In the genomic region with DNA sequence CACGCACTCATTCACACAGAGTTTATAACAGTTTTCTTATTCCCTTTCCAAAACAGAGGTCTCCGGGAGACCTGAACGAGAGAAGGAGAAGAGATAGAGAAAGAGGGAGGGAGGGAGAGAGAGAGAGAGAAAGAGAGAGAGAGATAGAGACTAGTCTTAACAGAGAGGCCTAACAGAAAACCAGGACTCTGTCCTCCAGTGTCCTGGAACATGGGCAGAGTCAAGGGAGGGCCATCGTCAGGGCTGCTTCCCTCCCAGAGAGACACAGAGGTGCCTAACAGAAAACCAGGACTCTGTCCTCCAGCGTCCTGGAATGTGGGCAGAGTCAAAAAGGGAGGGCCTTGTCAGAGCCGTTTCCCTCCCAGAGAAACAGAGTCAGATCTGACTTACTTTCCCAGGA, we compare ENCODE assay signal across 23 cellular contexts.
DNase-seq lines count a peak whose midpoint lies in the region; ATAC-seq and TF ChIP-seq lines count a peak whose summit lies in the region.
"Had no signal": no experiment of that assay in that cellular context is flagged by ENCODE, and none has a peak within 500 bp of the region (broad histone marks: within the 10 kb centered on the region; RNA-seq: fewer than 3 reads in every experiment).

No MANE protein-coding gene starts in this region.

- H3K9ac ChIP-seq in endodermal cell (ENCODE audit: extremely low read depth, low read length, poor library complexity, severe bottlenecking), result no peak overlapping the region
- H3K9ac ChIP-seq: BLaER1, GM23248 had no signal

- H3K4me1 ChIP-seq in GM23338 (ENCODE audit: insufficient read depth), result no peaks in the 10 kb centered on the region
- no peaks in the 10 kb centered on the region for H3K4me1 ChIP-seq in endodermal cell (ENCODE audit: control insufficient read depth, insufficient read depth, low read length)
- H3K4me1 ChIP-seq in CD4-positive, alpha-beta memory T cell (ENCODE audit: insufficient read depth, low read length), result no peaks in the 10 kb centered on the region
- H3K4me1 ChIP-seq: BLaER1 had no signal

- H3K27ac Mint-ChIP-seq in activated naive CD4-positive, alpha-beta T cell treated with anti-CD3 and anti-CD28 coated beads, Interleukin-2, amount 10 ng/mL, durations not matched to agents 7 days and 5 days, result peak overlapping the region; percentile 30
- H3K27ac Mint-ChIP-seq in activated naive CD4-positive, alpha-beta T cell treated with anti-CD3 and anti-CD28 coated beads for 36 hours, result no peak overlapping the region
- H3K27ac Mint-ChIP-seq in GM23338, result no peak overlapping the region
- no peak overlapping the region for H3K27ac Mint-ChIP-seq in WTC11
- no peak overlapping the region for H3K27ac Mint-ChIP-seq in endodermal cell
- H3K27ac Mint-ChIP-seq in activated CD4-positive, alpha-beta memory T cell treated with anti-CD3 and anti-CD28 coated beads for 36 hours, result no peak overlapping the region
- no peak overlapping the region for H3K27ac Mint-ChIP-seq in CD4-positive, alpha-beta memory T cell
- H3K27ac Mint-ChIP-seq: B cell; CD8-positive, alpha-beta memory T cell; H9; HFFc6 had no signal

- H3K36me3 ChIP-seq in GM23338 (ENCODE audit: insufficient read depth), result no peaks in the 10 kb centered on the region
- H3K36me3 ChIP-seq in endodermal cell (ENCODE audit: control insufficient read depth, insufficient read depth, low read length), result no peaks in the 10 kb centered on the region
- H3K36me3 ChIP-seq in CD4-positive, alpha-beta memory T cell (ENCODE audit: insufficient read depth, low read length), result no peaks in the 10 kb centered on the region
- H3K36me3 ChIP-seq: BLaER1 had no signal

- no peak overlapping the region for H2AFZ ChIP-seq in GM23338
- H2AFZ ChIP-seq: GM23248 had no signal

- no peak overlapping the region for H3K4me2 ChIP-seq in GM23338
- H3K4me2 ChIP-seq: BLaER1 had no signal

- TF ChIP-seq CTCF in GM23338 (conservative IDR thresholded peaks at IDR 0.05; ENCODE audit: low read depth in 2 of 2) (no peak), WTC11 (IDR thresholded peaks at IDR 0.05) (no peak), endodermal cell (conservative IDR thresholded peaks at IDR 0.05) (no peak)

- H3K27me3 ChIP-seq in GM23338 (ENCODE audit: insufficient read depth), result no peaks in the 10 kb centered on the region
- H3K27me3 ChIP-seq in endodermal cell (ENCODE audit: control insufficient read depth, insufficient read depth, low read length, poor library complexity, severe bottlenecking), result no peaks in the 10 kb centered on the region
- H3K27me3 ChIP-seq in CD4-positive, alpha-beta memory T cell (ENCODE audit: insufficient read depth, low read length), result no peaks in the 10 kb centered on the region
- H3K27me3 ChIP-seq: BLaER1 had no signal

- no peak overlapping the region for H3K4me3 Mint-ChIP-seq in activated naive CD4-positive, alpha-beta T cell treated with anti-CD3 and anti-CD28 coated beads, Interleukin-2, amount 10 ng/mL, durations not matched to agents 7 days and 5 days
- no peak overlapping the region for H3K4me3 Mint-ChIP-seq in activated naive CD4-positive, alpha-beta T cell treated with anti-CD3 and anti-CD28 coated beads for 36 hours
- H3K4me3 Mint-ChIP-seq in GM23338, result no peak overlapping the region
- H3K4me3 Mint-ChIP-seq in WTC11, result no peak overlapping the region
- H3K4me3 Mint-ChIP-seq in endodermal cell, result no peak overlapping the region
- H3K4me3 Mint-ChIP-seq in activated CD4-positive, alpha-beta memory T cell treated with anti-CD3 and anti-CD28 coated beads for 36 hours, result no peak overlapping the region
- no peak overlapping the region for H3K4me3 Mint-ChIP-seq in CD4-positive, alpha-beta memory T cell
- H3K4me3 Mint-ChIP-seq: B cell; CD4-positive, CD25-positive, alpha-beta regulatory T cell; CD8-positive, alpha-beta memory T cell; H9; HFFc6 had no signal

- CTCF ChIA-PET in activated naive CD4-positive, alpha-beta T cell treated with anti-CD3 and anti-CD28 coated beads, Interleukin-2, amount 10 ng/mL, durations not matched to agents 7 days and 5 days (lab: Charles Lee), result no interaction called here
- CTCF ChIA-PET in activated naive CD4-positive, alpha-beta T cell treated with anti-CD3 and anti-CD28 coated beads for 36 hours (lab: Charles Lee), result no interaction called here
- CTCF ChIA-PET in WTC11 (lab: Charles Lee), result no interaction called here
- CTCF ChIA-PET in activated CD4-positive, alpha-beta memory T cell treated with anti-CD3 and anti-CD28 coated beads for 36 hours (lab: Charles Lee), result no interaction called here
- CTCF ChIA-PET in CD4-positive, alpha-beta memory T cell (lab: Charles Lee; ENCODE audit: partially characterized antibody), result no interaction called here

- DNase-seq in activated naive CD4-positive, alpha-beta T cell treated with anti-CD3 and anti-CD28 coated beads, Interleukin-2, amount 10 ng/mL, durations not matched to agents 7 days and 5 days, result no peak
- DNase-seq in activated naive CD4-positive, alpha-beta T cell treated with anti-CD3 and anti-CD28 coated beads for 36 hours, result no peak
- DNase-seq in GM23338 (ENCODE audit: low spot score) (peak; percentile 14), WTC11 (ENCODE audit: low spot score) (no peak), endodermal cell (no peak), pons (ENCODE audit: low spot score) (no peak)
- DNase-seq in activated CD4-positive, alpha-beta memory T cell treated with anti-CD3 and anti-CD28 coated beads for 36 hours, result no peak
- no peak for DNase-seq in CD4-positive, alpha-beta memory T cell
- DNase-seq: CD4-positive, CD25-positive, alpha-beta regulatory T cell; CD8-positive, alpha-beta memory T cell; DMS 273 treated with DMSO at 0.1 percent for 48 hours; DMS79; EL; GDM1; GM23248; H9; HFFc6 had no signal

- H3K27ac ChIP-seq in GM23338 (ENCODE audit: low read depth) (no peak overlapping the region), endodermal cell (ENCODE audit: low read depth, low read length) (no peak overlapping the region)
- H3K27ac ChIP-seq in CD4-positive, alpha-beta memory T cell (ENCODE audit: low read depth, low read length), result no peak overlapping the region
- H3K27ac ChIP-seq: 22Rv1, BLaER1, C4-2B, GM23248 had no signal

- no peaks in the 10 kb centered on the region for H3F3A ChIP-seq in GM23338 (replicated peaks; ENCODE audit: low read depth)

- H3K36me3 Mint-ChIP-seq in activated naive CD4-positive, alpha-beta T cell treated with anti-CD3 and anti-CD28 coated beads, Interleukin-2, amount 10 ng/mL, durations not matched to agents 7 days and 5 days, result no peaks in the 10 kb centered on the region
- H3K36me3 Mint-ChIP-seq in activated naive CD4-positive, alpha-beta T cell treated with anti-CD3 and anti-CD28 coated beads for 36 hours (ENCODE audit: low read depth), result no peaks in the 10 kb centered on the region
- H3K36me3 Mint-ChIP-seq in GM23338 (ENCODE audit: low read depth) (no peaks in the 10 kb centered on the region), WTC11 (no peaks in the 10 kb centered on the region), endodermal cell (ENCODE audit: low read depth) (no peaks in the 10 kb centered on the region)
- H3K36me3 Mint-ChIP-seq in activated CD4-positive, alpha-beta memory T cell treated with anti-CD3 and anti-CD28 coated beads for 36 hours, result no peaks in the 10 kb centered on the region
- H3K36me3 Mint-ChIP-seq in CD4-positive, alpha-beta memory T cell, result peaks cover 0 to 4% of the 10 kb centered on the region in 2 donors
- H3K36me3 Mint-ChIP-seq: CD4-positive, CD25-positive, alpha-beta regulatory T cell; CD8-positive, alpha-beta memory T cell had no signal

- no peaks in the 10 kb centered on the region for H3K79me2 ChIP-seq in GM23338 (replicated peaks; ENCODE audit: insufficient read depth)

- POLR2A ChIA-PET in WTC11 (lab: Charles Lee), result no interaction called here
- POLR2A ChIA-PET in activated CD4-positive, alpha-beta memory T cell treated with anti-CD3 and anti-CD28 coated beads for 36 hours (lab: Charles Lee), result no interaction called here
- POLR2A ChIA-PET in CD4-positive, alpha-beta memory T cell (lab: Charles Lee; ENCODE audit: partially characterized antibody), result no interaction called here

- ATAC-seq in GM23338 (peak; percentile 39), WTC11 (no peak; the same call in 1 of the 2 replicates)
- ATAC-seq: GM12878, HCT116 had no signal

- intact Hi-C loops in activated naive CD4-positive, alpha-beta T cell treated with anti-CD3 and anti-CD28 coated beads for 36 hours (cut with micrococcal nuclease), result no loop called here
- intact Hi-C loops in activated CD4-positive, alpha-beta memory T cell treated with anti-CD3 and anti-CD28 coated beads for 36 hours (cut with micrococcal nuclease), result no loop called here
- intact Hi-C loops in CD4-positive, alpha-beta memory T cell (cut with micrococcal nuclease), result no loop called here

- H3K9me3 ChIP-seq in endodermal cell (ENCODE audit: control insufficient read depth, low read length), result no peaks in the 10 kb centered on the region
- no peaks in the 10 kb centered on the region for H3K9me3 ChIP-seq in CD4-positive, alpha-beta memory T cell (ENCODE audit: control insufficient read depth in 1 of 2, low read length in 2 of 2)
- H3K9me3 ChIP-seq: BLaER1 had no signal

- H3K9me2 ChIP-seq in GM23338 (ENCODE audit: insufficient read depth), result no peaks in the 10 kb centered on the region

- no peaks in the 10 kb centered on the region for H4K20me1 ChIP-seq in GM23338 (replicated peaks; ENCODE audit: insufficient read depth)
- H4K20me1 ChIP-seq: BLaER1 had no signal

- 40 to 81% methylated on average over 3 to 6 of the region's 6 CpGs for WGBS in endodermal cell (ENCODE audit: insufficient coverage in 1 of 2, insufficient read length in 1 of 2), 2 experiments

- peaks cover 2% of the 10 kb centered on the region for H3K9me3 Mint-ChIP-seq in activated naive CD4-positive, alpha-beta T cell treated with anti-CD3 and anti-CD28 coated beads, Interleukin-2, amount 10 ng/mL, durations not matched to agents 7 days and 5 days
- peaks cover 13% of the 10 kb centered on the region for H3K9me3 Mint-ChIP-seq in activated naive CD4-positive, alpha-beta T cell treated with anti-CD3 and anti-CD28 coated beads for 36 hours
- peaks cover 3% of the 10 kb centered on the region; the same call in 1 of the 3 replicates for H3K9me3 Mint-ChIP-seq in GM23338
- peaks cover 12% of the 10 kb centered on the region; the same call in 1 of the 2 replicates for H3K9me3 Mint-ChIP-seq in WTC11
- peaks cover 20% of the 10 kb centered on the region for H3K9me3 Mint-ChIP-seq in endodermal cell
- H3K9me3 Mint-ChIP-seq in activated CD4-positive, alpha-beta memory T cell treated with anti-CD3 and anti-CD28 coated beads for 36 hours, result no peaks in the 10 kb centered on the region
- H3K9me3 Mint-ChIP-seq in CD4-positive, alpha-beta memory T cell, result peaks cover 2 to 27% (median 16%) of the 10 kb centered on the region in 8 donors
- H3K9me3 Mint-ChIP-seq: HFFc6 had no signal

- H3K4me3 ChIP-seq in GM23338, result no peak overlapping the region
- H3K4me3 ChIP-seq in endodermal cell (ENCODE audit: low read length), result peak overlapping the region; percentile 13
- no peak overlapping the region for H3K4me3 ChIP-seq in CD4-positive, alpha-beta memory T cell (ENCODE audit: low read length in 2 of 2)
- H3K4me3 ChIP-seq: BLaER1, GM12878, GM23248 had no signal

- peaks cover 7% of the 10 kb centered on the region for H3K27me3 Mint-ChIP-seq in activated naive CD4-positive, alpha-beta T cell treated with anti-CD3 and anti-CD28 coated beads, Interleukin-2, amount 10 ng/mL, durations not matched to agents 7 days and 5 days
- H3K27me3 Mint-ChIP-seq in activated naive CD4-positive, alpha-beta T cell treated with anti-CD3 and anti-CD28 coated beads for 36 hours (ENCODE audit: low read depth), result peaks cover 17% of the 10 kb centered on the region
- H3K27me3 Mint-ChIP-seq in GM23338 (ENCODE audit: insufficient read depth, low read depth, poor library complexity) (peaks cover 4% of the 10 kb centered on the region), WTC11 (ENCODE audit: low read depth) (peaks cover 39% of the 10 kb centered on the region), endodermal cell (ENCODE audit: insufficient read depth) (peaks cover 24% of the 10 kb centered on the region)
- peaks cover 10% of the 10 kb centered on the region for H3K27me3 Mint-ChIP-seq in activated CD4-positive, alpha-beta memory T cell treated with anti-CD3 and anti-CD28 coated beads for 36 hours
- H3K27me3 Mint-ChIP-seq in CD4-positive, alpha-beta memory T cell, result peaks cover 13 to 23% of the 10 kb centered on the region in 2 donors
- H3K27me3 Mint-ChIP-seq: CD4-positive, CD25-positive, alpha-beta regulatory T cell had no signal

- no peaks in the 10 kb centered on the region for H3K4me1 Mint-ChIP-seq in activated naive CD4-positive, alpha-beta T cell treated with anti-CD3 and anti-CD28 coated beads, Interleukin-2, amount 10 ng/mL, durations not matched to agents 7 days and 5 days
- H3K4me1 Mint-ChIP-seq in activated naive CD4-positive, alpha-beta T cell treated with anti-CD3 and anti-CD28 coated beads for 36 hours (ENCODE audit: low read depth), result no peaks in the 10 kb centered on the region
- H3K4me1 Mint-ChIP-seq in GM23338 (no peaks in the 10 kb centered on the region; the same call in 2 of the 3 replicates), WTC11 (no peaks in the 10 kb centered on the region), endodermal cell (peaks cover 26% of the 10 kb centered on the region)
- H3K4me1 Mint-ChIP-seq in activated CD4-positive, alpha-beta memory T cell treated with anti-CD3 and anti-CD28 coated beads for 36 hours (ENCODE audit: low read depth), result no peaks in the 10 kb centered on the region
- H3K4me1 Mint-ChIP-seq in CD4-positive, alpha-beta memory T cell, result no peaks in the 10 kb centered on the region
- H3K4me1 Mint-ChIP-seq: B cell; CD4-positive, CD25-positive, alpha-beta regulatory T cell; CD8-positive, alpha-beta memory T cell had no signal
